Comparison of ENCODE assay signal across 12 cellular contexts in genomic region chr4:182307746-182308145, GRCh38.
DNase-seq lines count a peak whose midpoint lies in the region; ATAC-seq, FAIRE-seq and TF ChIP-seq lines count a peak whose summit lies in the region.
"Had no signal": no experiment of that assay in that cellular context is flagged by ENCODE, and none has a peak within 500 bp of the region (broad histone marks: within the 10 kb centered on the region; RNA-seq: fewer than 3 reads in every experiment).

No MANE protein-coding gene starts in this region.

- H3K9ac ChIP-seq in kidney (ENCODE audit: low read length in 2 of 2), result no peak overlapping the region

- H3K4me1 ChIP-seq in lung (ENCODE audit: control insufficient read depth in 2 of 2, insufficient read depth in 2 of 2, low read length in 2 of 2), result no peaks in the 10 kb centered on the region
- H3K4me1 ChIP-seq in kidney (ENCODE audit: control insufficient read depth in 1 of 2, insufficient read depth in 1 of 2, low read depth in 1 of 2, low read length in 2 of 2), result no peaks in the 10 kb centered on the region
- H3K4me1 ChIP-seq: lower lobe of right lung had no signal

- intact Hi-C loops in kidney (cut with DNase I), result no loop called here

- ATAC-seq in lung (ENCODE audit: insufficient read depth, low FRiP score), result peak; percentile 45
- ATAC-seq in HG03571 (IDR thresholded peaks at IDR 0.05; ENCODE audit: unreplicated experiment), result no peak
- ATAC-seq: stimulated activated naive B cell treated with anti-CD40 and anti-IgM and Interleukin-4, amounts not matched to agents 10 μg/mL and 1 μg/mL and 100 μg/mL, for 72 hours had no signal

- H3K4me3 ChIP-seq in lung, result no peak overlapping the region
- H3K4me3 ChIP-seq in kidney (ENCODE audit: low read length in 2 of 2), result no peak overlapping the region
- H3K4me3 ChIP-seq: GM12878, lower lobe of right lung had no signal

- H3K9me3 ChIP-seq in lung (ENCODE audit: control insufficient read depth in 2 of 2, insufficient read depth in 1 of 2, low read length in 1 of 2) (no peaks in the 10 kb centered on the region), kidney (ENCODE audit: control insufficient read depth in 1 of 2, low read length in 2 of 2) (no peaks in the 10 kb centered on the region)
- H3K9me3 ChIP-seq: lower lobe of right lung had no signal

- H3K27me3 ChIP-seq in lung (ENCODE audit: control insufficient read depth, insufficient read depth), result no peaks in the 10 kb centered on the region

- 65 to 81% methylated on average over 2 of the region's 2 CpGs for WGBS in lung, 2 donors

- H3K36me3 ChIP-seq in lung (ENCODE audit: control insufficient read depth in 2 of 2, insufficient read depth in 2 of 2, low read length in 2 of 2) (no peaks in the 10 kb centered on the region), kidney (ENCODE audit: control insufficient read depth in 1 of 2, insufficient read depth in 2 of 2, low read length in 2 of 2) (no peaks in the 10 kb centered on the region)
- H3K36me3 ChIP-seq: lower lobe of right lung had no signal

- H3K27ac ChIP-seq in lung (ENCODE audit: low read depth in 1 of 2, low read length in 1 of 2) (no peak overlapping the region), kidney (ENCODE audit: low read depth in 2 of 2, low read length in 2 of 2) (no peak overlapping the region)
- H3K27ac ChIP-seq: lower lobe of right lung had no signal

- TF ChIP-seq CTCF in lung (IDR thresholded peaks at IDR 0.05; ENCODE audit: control extremely low read depth, extremely low read depth) (no peak), kidney (IDR thresholded peaks at IDR 0.05; ENCODE audit: borderline replicate concordance, extremely low read depth, insufficient read depth) (no peak)

- peak; percentile 87 for DNase-seq in AG08395 (ENCODE audit: low spot score)
- DNase-seq in HTR-8/SVneo (ENCODE audit: insufficient read length, low spot score), result peak; percentile 87
- DNase-seq in astrocyte of the hippocampus (ENCODE audit: low read depth, low spot score), result peak; percentile 98
- DNase-seq in lung (ENCODE audit: low spot score), result peak; percentile 54
- no peak for DNase-seq in anterior cingulate cortex (lab: John Stamatoyannopoulos, UW)
- no peak for DNase-seq in GM19240 (ENCODE audit: insufficient read length, low spot score)
- DNase-seq in kidney, result no peak
- DNase-seq: activated CD4-positive, CD25-positive, alpha-beta regulatory T cell treated with anti-CD3 and anti-CD28 coated beads, Interleukin-2, amount 50 U/mL, for 72 hours; lower lobe of right lung; stimulated activated naive B cell treated with anti-CD40 and anti-IgM and Interleukin-4, amounts not matched to agents 10 μg/mL and 1 μg/mL and 100 μg/mL, for 72 hours had no signal

- FAIRE-seq in HTR-8/SVneo (lab: Jason Lieb, UNC) (peak; percentile 82), kidney (lab: Jason Lieb, UNC) (no peak)
- FAIRE-seq: GM12878 had no signal

Comparison
In these comparisons a context has a peak if more than half of its experiments do, and no peak if none do; other contexts are left out.
1. DNase-seq: peak in AG08395 (single experiment), HTR-8/SVneo (single experiment), astrocyte of the hippocampus (single experiment) and lung (single experiment); none in anterior cingulate cortex (0 of 58), GM19240 (single experiment) and kidney (single experiment).